In the genomic region with DNA sequence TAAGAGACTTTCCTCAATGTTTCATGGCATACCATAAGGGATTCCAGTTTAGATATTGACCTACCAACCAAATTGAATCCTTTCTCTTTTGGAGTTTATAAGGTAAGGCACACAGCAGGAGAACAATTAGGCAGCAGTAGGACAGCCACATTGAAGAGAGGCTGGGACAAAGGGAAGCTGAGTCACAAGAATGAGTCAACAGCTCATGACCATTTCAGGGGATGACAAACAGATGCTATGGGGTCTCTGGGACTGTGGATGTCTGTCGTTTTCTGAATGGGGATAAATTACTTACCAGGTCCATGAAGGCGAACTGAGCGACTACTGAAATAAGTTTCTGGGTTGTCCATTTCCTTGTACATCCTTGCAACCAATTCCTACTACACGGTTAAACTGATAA, we compare ENCODE assay signal across 15 cellular contexts. TPM values are rescaled to one million over a fixed set of nuclear protein-coding genes. Genes with fewer than 3 reads are reported as not detected.
"Had no signal": no experiment of that assay in that cellular context is flagged by ENCODE, and none has a peak within 500 bp of the region (broad histone marks: within the 10 kb centered on the region; RNA-seq: fewer than 3 reads in every experiment).

No MANE protein-coding gene starts in this region.

- H3K4me1 ChIP-seq: breast epithelium, esophagus muscularis mucosa, heart left ventricle, psoas muscle, suprapubic skin, upper lobe of left lung had no signal

- H3K4me3 ChIP-seq: breast epithelium, dorsolateral prefrontal cortex, esophagus muscularis mucosa, heart left ventricle, psoas muscle, suprapubic skin, upper lobe of left lung had no signal

- H3K27ac ChIP-seq: breast epithelium, dorsolateral prefrontal cortex, esophagus muscularis mucosa, heart left ventricle, psoas muscle, suprapubic skin, upper lobe of left lung had no signal

- H3K9me3 ChIP-seq: breast epithelium, esophagus muscularis mucosa, psoas muscle, upper lobe of left lung had no signal

- H3K36me3 ChIP-seq: breast epithelium, esophagus muscularis mucosa, heart left ventricle, suprapubic skin, upper lobe of left lung had no signal

- DNase-seq: activated CD4-positive, alpha-beta T cell treated with anti-CD3 and anti-CD28 coated beads, Interleukin-2, amount 50 U/mL, for 4 hours; activated effector memory CD4-positive, alpha-beta T cell treated with Interleukin-2 at 50 U/mL for 16 hours; activated T-cell treated with anti-CD3 and anti-CD28 coated beads, Interleukin-2, amount 50 U/mL, for 1 hour; amygdala; dorsolateral prefrontal cortex; heart left ventricle; occipital lobe; psoas muscle; stimulated activated CD4-positive, alpha-beta T cell treated with anti-CD3 and anti-CD28 coated beads, Interleukin-4, amount 100 ng/mL, for 1 hour; stimulated activated CD8-positive, alpha-beta memory T cell treated with anti-CD3 and anti-CD28 coated beads, Interleukin-4, amount 100 ng/mL, for 48 hours; stimulated activated naive CD8-positive, alpha-beta T cell treated with anti-CD3 and anti-CD28 coated beads, Interleukin-15, Interleukin-2, amounts not matched to agents 100 U/mL and 50 U/mL, for 24 hours had no signal

- H3K27me3 ChIP-seq: breast epithelium, dorsolateral prefrontal cortex, esophagus muscularis mucosa, heart left ventricle, suprapubic skin, upper lobe of left lung had no signal

RNA-seq across cellular contexts. Expression of gene E2F7, which starts 48.6 kb away (rescaled TPM):
- total RNA-seq: esophagus muscularis mucosa had no signal
